ENCODE assay signal across 6 cellular contexts in the genomic region with DNA sequence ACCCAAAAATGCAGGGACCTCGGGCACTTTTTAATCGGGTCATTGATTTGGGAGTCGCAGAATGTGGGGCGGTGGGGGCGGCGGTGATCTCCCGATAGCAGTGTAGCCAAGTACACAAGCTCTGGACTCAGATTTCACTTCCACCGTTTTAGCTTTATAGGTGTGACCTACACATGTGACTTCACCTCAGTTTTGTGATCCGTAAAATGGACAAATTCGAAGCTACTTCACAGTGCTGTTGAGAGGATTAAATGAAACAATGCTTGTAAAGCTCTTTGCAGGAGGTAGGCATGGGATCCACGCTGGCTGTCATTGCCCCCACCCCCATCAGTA. TPM values are rescaled to one million over a fixed set of nuclear protein-coding genes. Genes with fewer than 3 reads are reported as not detected.
DNase-seq lines count a peak whose midpoint lies in the region; ATAC-seq and TF ChIP-seq lines count a peak whose summit lies in the region.

No MANE protein-coding gene starts in this region.

- peaks cover 30% of the 10 kb centered on the region for H3K79me2 ChIP-seq in KMS-11 (ENCODE audit: insufficient read depth, low read depth)

- TF ChIP-seq CTCF in 22Rv1 (IDR thresholded peaks at IDR 0.05), result no peak
- no peak for TF ChIP-seq CTCF in KMS-11 (conservative IDR thresholded peaks at IDR 0.05; ENCODE audit: low read depth, low read length)

- peaks cover 25% of the 10 kb centered on the region for H3K4me1 ChIP-seq in KMS-11 (ENCODE audit: low read depth, poor library complexity, severe bottlenecking)
- peaks cover 19 to 30% (median 23%) of the 10 kb centered on the region in 3 donors for H3K4me1 ChIP-seq in skeletal muscle tissue (ENCODE audit: control insufficient read depth in 3 of 3, insufficient read depth in 3 of 3, low read length in 3 of 3)

- H3K4me3 Mint-ChIP-seq in effector memory CD8-positive, alpha-beta T cell, result peak overlapping the region; percentile 88 to 89

- H3K4me2 ChIP-seq in KMS-11, result peak overlapping the region; percentile 51; the same call in 1 of the 2 replicates

- no peaks in the 10 kb centered on the region for H3K27me3 ChIP-seq in KMS-11 (ENCODE audit: insufficient read depth, low read depth)
- H3K27me3 ChIP-seq in skeletal muscle tissue (ENCODE audit: control insufficient read depth in 3 of 3, insufficient read depth in 3 of 3, low read length in 3 of 3), result no peaks in the 10 kb centered on the region

- H3K9ac ChIP-seq in KMS-11 (peak overlapping the region; percentile 98), skeletal muscle tissue (ENCODE audit: low read depth in 1 of 3, low read length in 3 of 3) (peak overlapping the region; percentile 88 to 97 (median 96))

- peak in 1 of 3 experiments; percentile 2 for DNase-seq in effector memory CD8-positive, alpha-beta T cell
- DNase-seq in activated effector memory CD4-positive, alpha-beta T cell treated with anti-CD3 and anti-CD28 coated beads, Interleukin-2, amount 50 U/mL, for 16 hours, result no peak
- DNase-seq in NCI-H1092 (lab: John Stamatoyannopoulos, UW), result no peak

- H3K4me3 ChIP-seq in KMS-11 (IDR thresholded peaks at IDR 0.05; ENCODE audit: insufficient read depth, low read depth, low read length) (no peak overlapping the region), skeletal muscle tissue (ENCODE audit: low read length in 3 of 3) (peak overlapping the region; percentile 86 to 93 (median 92))

- H3K36me3 ChIP-seq in KMS-11 (ENCODE audit: insufficient read depth) (no peaks in the 10 kb centered on the region), skeletal muscle tissue (ENCODE audit: control insufficient read depth in 3 of 3, insufficient read depth in 3 of 3, low read length in 3 of 3) (peaks cover 8 to 19% (median 17%) of the 10 kb centered on the region in 3 donors)

- peak overlapping the region; percentile 71; the same call in 1 of the 2 replicates for H2AFZ ChIP-seq in KMS-11 (ENCODE audit: low read depth)

- peak overlapping the region; percentile 93 to 94 for H3K27ac Mint-ChIP-seq in effector memory CD8-positive, alpha-beta T cell

- no peaks in the 10 kb centered on the region for H3K9me3 Mint-ChIP-seq in effector memory CD8-positive, alpha-beta T cell

- no peaks in the 10 kb centered on the region for H3K9me3 ChIP-seq in skeletal muscle tissue (ENCODE audit: control insufficient read depth in 3 of 3, low read length in 3 of 3)

- H3K27ac ChIP-seq in 22Rv1 (peak overlapping the region; percentile 91), KMS-11 (peak overlapping the region; percentile 95), skeletal muscle tissue (ENCODE audit: low read depth, low read length) (peak overlapping the region; percentile 89)

- H3K4me1 Mint-ChIP-seq in effector memory CD8-positive, alpha-beta T cell (ENCODE audit: low read depth in 2 of 2), result peaks cover 23 to 37% of the 10 kb centered on the region in 2 donors

- peaks cover 30% of the 10 kb centered on the region for H3K36me3 Mint-ChIP-seq in effector memory CD8-positive, alpha-beta T cell (ENCODE audit: insufficient read depth)

- no peak for ATAC-seq in effector memory CD8-positive, alpha-beta T cell (replicated peaks)

- H4K20me1 ChIP-seq in KMS-11 (ENCODE audit: insufficient read depth), result no peaks in the 10 kb centered on the region

- H3K27me3 Mint-ChIP-seq in effector memory CD8-positive, alpha-beta T cell, result no peaks in the 10 kb centered on the region

RNA-seq across cellular contexts. Expression of a gene that starts 0.5 kb away (rescaled TPM):
- total RNA-seq in skeletal muscle tissue, result 10.4 TPM

RNA-seq across cellular contexts. Expression of a gene that starts 0.7 kb away (rescaled TPM):
- 29.7 TPM for total RNA-seq in skeletal muscle tissue

RNA-seq across cellular contexts. Expression of a gene that starts 35.3 kb away (rescaled TPM):
- total RNA-seq in skeletal muscle tissue, result 11.0 TPM

RNA-seq across cellular contexts. Expression of a gene that starts 36.5 kb away (rescaled TPM):
- total RNA-seq in skeletal muscle tissue, result not detected

RNA-seq across cellular contexts. Expression of a gene that starts 50.4 kb away (rescaled TPM):
- not detected for total RNA-seq in skeletal muscle tissue
